Comparison of ENCODE assay signal across 9 cellular contexts in the genomic region with DNA sequence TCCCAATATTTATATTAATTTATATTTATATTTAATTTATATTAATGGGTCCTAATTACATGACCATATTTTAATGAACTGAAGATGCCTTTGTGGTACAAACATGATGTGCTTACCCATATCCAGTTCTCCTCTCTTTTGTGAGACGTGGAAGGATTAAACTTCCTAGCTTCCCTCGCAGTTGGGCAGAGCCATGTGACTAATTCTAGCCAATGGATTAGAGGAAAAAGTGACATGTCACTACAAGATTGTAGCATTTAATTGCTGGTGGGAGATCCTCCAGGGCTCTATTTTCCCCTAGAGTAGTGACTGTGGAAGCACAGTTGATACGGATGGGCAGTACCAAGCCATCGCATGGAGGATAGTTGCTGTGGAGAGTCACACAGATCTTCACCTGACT.
"Had no signal": no experiment of that assay in that cellular context is flagged by ENCODE, and none has a peak within 500 bp of the region (broad histone marks: within the 10 kb centered on the region; RNA-seq: fewer than 3 reads in every experiment).

No MANE protein-coding gene starts in this region.

- H3K4me3 ChIP-seq: GM23248, HAP-1 had no signal

- H3K9ac ChIP-seq: GM23248 had no signal

- H2AFZ ChIP-seq: GM23248 had no signal

- H3K36me3 ChIP-seq: HAP-1 had no signal

- DNase-seq: GM23248, GOT3, H7, HFFc6, KG1 had no signal

- FAIRE-seq: HepG2 had no signal

- ATAC-seq: HCT116, HepG2 had no signal

- H3K27ac ChIP-seq: GM23248, HL-60 had no signal

- H3K9me3 ChIP-seq: HAP-1 had no signal
